8 cellular contexts compared by ENCODE assay signal in genomic region chr3:43769097-43769470, GRCh38.
DNase-seq lines count a peak whose midpoint lies in the region; ATAC-seq and TF ChIP-seq lines count a peak whose summit lies in the region.

No MANE protein-coding gene starts in this region.

- H3K4me3 Mint-ChIP-seq in chondrocyte (ENCODE audit: unreplicated experiment) = peak overlapping the region; percentile 65
- peak overlapping the region; percentile 51 for H3K4me3 Mint-ChIP-seq in natural killer cell treated with Interleukin-12 subunit alpha and Interleukin-12 subunit beta and Interleukin-15 and Interleukin-18, amount 100 ng/mL, for 72 hours

- POLR2A ChIA-PET in HEK293T (lab: Yijun Ruan, JAX) = no interaction called here

- peaks cover 45% of the 10 kb centered on the region for H3K4me1 Mint-ChIP-seq in chondrocyte (ENCODE audit: low read depth)
- H3K4me1 Mint-ChIP-seq in natural killer cell treated with Interleukin-12 subunit alpha and Interleukin-12 subunit beta and Interleukin-15 and Interleukin-18, amount 100 ng/mL, for 72 hours (ENCODE audit: low read depth in 2 of 2) = peaks cover 13 to 29% of the 10 kb centered on the region in 2 donors

- no peaks in the 10 kb centered on the region for H3K27me3 Mint-ChIP-seq in chondrocyte (ENCODE audit: low read depth)
- H3K27me3 Mint-ChIP-seq in natural killer cell treated with Interleukin-12 subunit alpha and Interleukin-12 subunit beta and Interleukin-15 and Interleukin-18, amount 100 ng/mL, for 72 hours = peaks cover 2 to 11% of the 10 kb centered on the region in 2 donors

- H3K36me3 Mint-ChIP-seq in chondrocyte (ENCODE audit: low read depth) = no peaks in the 10 kb centered on the region
- no peaks in the 10 kb centered on the region for H3K36me3 Mint-ChIP-seq in natural killer cell treated with Interleukin-12 subunit alpha and Interleukin-12 subunit beta and Interleukin-15 and Interleukin-18, amount 100 ng/mL, for 72 hours

- no peak for DNase-seq in right atrium auricular region (ENCODE audit: low spot score)
- no peak for DNase-seq in left ventricle myocardium superior
- DNase-seq in chondrocyte (ENCODE audit: low spot score) = no peak
- no peak for DNase-seq in natural killer cell treated with Interleukin-12 subunit alpha and Interleukin-12 subunit beta and Interleukin-15 and Interleukin-18, amount 100 ng/mL, for 72 hours (ENCODE audit: low spot score)
- no peak for DNase-seq in HEK293T (ENCODE audit: extremely low spot score)
- no peak for DNase-seq in activated gamma-delta T cell treated with Interleukin-2 at 50 U/mL for 16 hours

- no peaks in the 10 kb centered on the region for H3K36me3 ChIP-seq in right atrium auricular region

- CTCF ChIA-PET in HEK293T (lab: Yijun Ruan, JAX) = interaction anchor here (0.6 kb wide), 1 partner anchor 9 kb away, joined by 3 read pairs; no protein-coding TSS in a partner anchor

- H3K4me3 ChIP-seq in right atrium auricular region = peak overlapping the region in 1 of 2 donors; percentile 39

- H3K27ac ChIP-seq in right atrium auricular region = peak overlapping the region; percentile 94 to 99

- H3K27ac Mint-ChIP-seq in chondrocyte (ENCODE audit: unreplicated experiment) = peak overlapping the region; percentile 57
- H3K27ac Mint-ChIP-seq in natural killer cell treated with Interleukin-12 subunit alpha and Interleukin-12 subunit beta and Interleukin-15 and Interleukin-18, amount 100 ng/mL, for 72 hours = peak overlapping the region in 1 of 2 donors; percentile 10

- peaks cover 0 to 58% of the 10 kb centered on the region in 2 donors for H3K4me1 ChIP-seq in right atrium auricular region

- no peaks in the 10 kb centered on the region for H3K27me3 ChIP-seq in right atrium auricular region

- no peaks in the 10 kb centered on the region for H3K9me3 Mint-ChIP-seq in chondrocyte (ENCODE audit: low read depth)
- H3K9me3 Mint-ChIP-seq in natural killer cell treated with Interleukin-12 subunit alpha and Interleukin-12 subunit beta and Interleukin-15 and Interleukin-18, amount 100 ng/mL, for 72 hours = no peaks in the 10 kb centered on the region

- no peak for ATAC-seq in left ventricle myocardium superior
- ATAC-seq in natural killer cell treated with Interleukin-12 subunit alpha and Interleukin-12 subunit beta and Interleukin-15 and Interleukin-18, amount 100 ng/mL, for 72 hours = no peak
- ATAC-seq in GM19463 (IDR thresholded peaks at IDR 0.05; ENCODE audit: unreplicated experiment) = no peak
- ATAC-seq in HG02678 (IDR thresholded peaks at IDR 0.05; ENCODE audit: unreplicated experiment) = no peak

- TF ChIP-seq CTCF in right atrium auricular region (IDR thresholded peaks at IDR 0.05) (no peak), chondrocyte (IDR thresholded peaks at IDR 0.05) (no peak)

- no peaks in the 10 kb centered on the region for H3K9me3 ChIP-seq in right atrium auricular region

- intact Hi-C loops in left ventricle myocardium superior (cut with micrococcal nuclease) = no loop called here

TF ChIP-seq in HEK293T, 16 proteins besides CTCF, POLR2A, EP300 and RAD21:
- TF ChIP-seq HDGF (IDR thresholded peaks at IDR 0.05; ENCODE audit: borderline replicate concordance) = no peak
- TF ChIP-seq ARNT (IDR thresholded peaks at IDR 0.05) = no peak
- no peak for TF ChIP-seq SUZ12 (IDR thresholded peaks at IDR 0.05)
- no peak for TF ChIP-seq L3MBTL2 (conservative IDR thresholded peaks at IDR 0.05)
- no peak for TF ChIP-seq TARDBP (IDR thresholded peaks at IDR 0.05)
